9 cellular contexts compared by ENCODE assay signal in genomic region chr3:50567011-50567385, GRCh38. TPM values are rescaled to one million over a fixed set of nuclear protein-coding genes. Genes with fewer than 3 reads are reported as not detected.
DNase-seq lines count a peak whose midpoint lies in the region; ATAC-seq and TF ChIP-seq lines count a peak whose summit lies in the region.
"Had no signal": no experiment of that assay in that cellular context is flagged by ENCODE, and none has a peak within 500 bp of the region (broad histone marks: within the 10 kb centered on the region; RNA-seq: fewer than 3 reads in every experiment).

No MANE protein-coding gene starts in this region.

- peaks cover 17% of the 10 kb centered on the region for H3K36me3 Mint-ChIP-seq in activated naive CD8-positive, alpha-beta T cell treated with anti-CD3 and anti-CD28 coated beads, Interleukin-2, amount 50 U/mL, for 24 hours (ENCODE audit: low read depth)

- H4K20me1 ChIP-seq in SK-N-SH (ENCODE audit: insufficient read depth): no peaks in the 10 kb centered on the region

- H3K79me2 ChIP-seq in SK-N-SH (ENCODE audit: insufficient read depth): peaks cover 9% of the 10 kb centered on the region

- ATAC-seq in SK-N-SH treated with all-trans-retinoic acid at 6 μM for 48 hours (no peak), left lung (no peak), mucosa of descending colon (no peak)
- no peak for ATAC-seq in activated naive CD8-positive, alpha-beta T cell treated with anti-CD3 and anti-CD28 coated beads, Interleukin-2, amount 50 U/mL, for 24 hours

- WGBS in SK-N-SH (ENCODE audit: low lambda C conversion rate): 23% methylated on average over 10 of the region's 11 CpGs

- TF ChIP-seq RAD21 in SK-N-SH (IDR thresholded peaks at IDR 0.05; ENCODE audit: low read length): no peak

- H2AFZ ChIP-seq in SK-N-SH (ENCODE audit: low read depth): peak overlapping the region; percentile 95

- intact Hi-C loops in left lung (cut with DNase I): no loop called here
- intact Hi-C loops in mucosa of descending colon (cut with DNase I, micrococcal nuclease): no loop called here

- H3K27ac ChIP-seq in SK-N-SH (ENCODE audit: low read depth in 2 of 2, low read length in 1 of 2): no peak overlapping the region
- H3K27ac ChIP-seq in left lung: peak overlapping the region in 1 of 2 donors; percentile 58
- H3K27ac ChIP-seq in temporal lobe (ENCODE audit: low read depth, low read length): peak overlapping the region; percentile 54
- H3K27ac ChIP-seq: 22Rv1 had no signal

- TF ChIP-seq CTCF in SK-N-SH (IDR thresholded peaks at IDR 0.05) (no peak), left lung (IDR thresholded peaks at IDR 0.05) (no peak), mucosa of descending colon (IDR thresholded peaks at IDR 0.05) (no peak)

- no peaks in the 10 kb centered on the region for H3K9me2 ChIP-seq in SK-N-SH

- H3K4me3 Mint-ChIP-seq in activated naive CD8-positive, alpha-beta T cell treated with anti-CD3 and anti-CD28 coated beads, Interleukin-2, amount 50 U/mL, for 24 hours: peak overlapping the region; percentile 77

- peak overlapping the region; percentile 92 for H3K4me2 ChIP-seq in SK-N-SH

- H3K9me3 Mint-ChIP-seq in activated naive CD8-positive, alpha-beta T cell treated with anti-CD3 and anti-CD28 coated beads, Interleukin-2, amount 50 U/mL, for 24 hours: no peaks in the 10 kb centered on the region

- TF ChIP-seq EP300 in SK-N-SH (IDR thresholded peaks at IDR 0.05; ENCODE audit: borderline replicate concordance in 1 of 2, low read depth in 1 of 2, low read length in 1 of 2): no peak

- POLR2A ChIA-PET in SK-N-SH (lab: Yijun Ruan, JAX): interaction anchor here (0.6 to 1.2 kb wide), 4 partner anchors 136 to 933 kb away, joined by 3 to 4 read pairs (median 4); no protein-coding TSS in a partner anchor

- H3F3A ChIP-seq in SK-N-SH (replicated peaks; ENCODE audit: insufficient read depth): no peaks in the 10 kb centered on the region

- H3K27me3 ChIP-seq in SK-N-SH (ENCODE audit: insufficient read depth) (no peaks in the 10 kb centered on the region), left lung (no peaks in the 10 kb centered on the region)

- H3K36me3 ChIP-seq in SK-N-SH (replicated peaks in 1 of 2; ENCODE audit: control insufficient read depth in 1 of 2, insufficient read depth in 2 of 2, low read length in 1 of 2) (no peaks in the 10 kb centered on the region), left lung (no peaks in the 10 kb centered on the region), mucosa of descending colon (ENCODE audit: low read depth) (no peaks in the 10 kb centered on the region)

- H3K4me3 ChIP-seq in SK-N-SH (ENCODE audit: low read depth in 2 of 2, low read length in 1 of 2) (peak overlapping the region; percentile 57 to 81), left lung (peak overlapping the region; percentile 67 to 84), mucosa of descending colon (no peak overlapping the region)

- H3K9me3 ChIP-seq in SK-N-SH (no peaks in the 10 kb centered on the region), left lung (no peaks in the 10 kb centered on the region), mucosa of descending colon (no peaks in the 10 kb centered on the region)

- CTCF ChIA-PET in SK-N-SH (lab: Yijun Ruan, JAX): interaction anchor here (0.7 to 31.2 kb wide), 7 partner anchors 10 to 816 kb away, joined by 3 to 648 read pairs (median 6); partner anchors contain the start of genes CISH and MAPKAPK3

- H3K4me1 Mint-ChIP-seq in activated naive CD8-positive, alpha-beta T cell treated with anti-CD3 and anti-CD28 coated beads, Interleukin-2, amount 50 U/mL, for 24 hours: peaks cover 41% of the 10 kb centered on the region

- DNase-seq in SK-N-SH (no peak), left lung (no peak), NCI-H82 treated with DMSO at 0.1 percent for 48 hours (lab: John Stamatoyannopoulos, UW; ENCODE audit: unreplicated experiment) (no peak), mucosa of descending colon (no peak)
- no peak for DNase-seq in activated naive CD8-positive, alpha-beta T cell treated with anti-CD3 and anti-CD28 coated beads, Interleukin-2, amount 50 U/mL, for 24 hours
- no peak for DNase-seq in stimulated activated naive CD4-positive, alpha-beta T cell treated with Interleukin-2 at 50 U/mL for 16 hours (lab: John Stamatoyannopoulos, UW)

- no peak overlapping the region for H3K27ac Mint-ChIP-seq in activated naive CD8-positive, alpha-beta T cell treated with anti-CD3 and anti-CD28 coated beads, Interleukin-2, amount 50 U/mL, for 24 hours

- H3K9ac ChIP-seq in SK-N-SH: peak overlapping the region; percentile 70

- H3K4me1 ChIP-seq in SK-N-SH (ENCODE audit: control insufficient read depth in 1 of 2, insufficient read depth in 2 of 2, low read depth in 1 of 2, low read length in 1 of 2): peaks cover 0 to 22% of the 10 kb centered on the region in 2 experiments; a peak in 1 of 4 replicates
- H3K4me1 ChIP-seq in left lung: peaks cover 9 to 43% of the 10 kb centered on the region in 2 donors
- peaks cover 23% of the 10 kb centered on the region for H3K4me1 ChIP-seq in mucosa of descending colon (ENCODE audit: low read depth)

- no peaks in the 10 kb centered on the region for H3K27me3 Mint-ChIP-seq in activated naive CD8-positive, alpha-beta T cell treated with anti-CD3 and anti-CD28 coated beads, Interleukin-2, amount 50 U/mL, for 24 hours

TF ChIP-seq in SK-N-SH, 30 proteins besides CTCF, POLR2A, EP300 and RAD21:
- TF ChIP-seq SIN3A (IDR thresholded peaks at IDR 0.05; ENCODE audit: borderline replicate concordance, low read depth, low read length) (no peak), FOXM1 (IDR thresholded peaks at IDR 0.05; ENCODE audit: low read depth) (no peak), NRF1 (IDR thresholded peaks at IDR 0.05; ENCODE audit: low read depth, low read length) (no peak), MXI1 (IDR thresholded peaks at IDR 0.05; ENCODE audit: low read depth, low read length) (no peak), GATA2 (CRISPR knock-in tag; IDR thresholded peaks at IDR 0.05) (no peak), FOSL2 (IDR thresholded peaks at IDR 0.05; ENCODE audit: borderline replicate concordance, low read depth) (no peak), RCOR1 (IDR thresholded peaks at IDR 0.05; ENCODE audit: low read length) (no peak), GABPA (IDR thresholded peaks at IDR 0.05; ENCODE audit: low read depth) (no peak)

TF ChIP-seq in SK-N-SH treated with all-trans-retinoic acid at 6 μM for 48 hours, 23 proteins besides CTCF, POLR2A, EP300 and RAD21:
- no peak for TF ChIP-seq RARB (CRISPR knock-in tag; IDR thresholded peaks at IDR 0.05)
- TF ChIP-seq OSR1 (CRISPR knock-in tag; IDR thresholded peaks at IDR 0.05): no peak
- no peak for TF ChIP-seq PPARA (CRISPR knock-in tag; IDR thresholded peaks at IDR 0.05; ENCODE audit: borderline replicate concordance)
- no peak for TF ChIP-seq GLIS3 (CRISPR knock-in tag; IDR thresholded peaks at IDR 0.05)
- TF ChIP-seq ISL1 (CRISPR knock-in tag; IDR thresholded peaks at IDR 0.05): no peak
- no peak for TF ChIP-seq ZFP30 (CRISPR knock-in tag; IDR thresholded peaks at IDR 0.05)
- no peak for TF ChIP-seq ESRRG (CRISPR knock-in tag; IDR thresholded peaks at IDR 0.05)
- TF ChIP-seq ARNTL (CRISPR knock-in tag; IDR thresholded peaks at IDR 0.05; ENCODE audit: borderline replicate concordance, low read depth): no peak
- no peak for TF ChIP-seq ZNF70 (CRISPR knock-in tag; IDR thresholded peaks at IDR 0.05)

RNA-seq across cellular contexts. Expression of gene C3orf18, which starts 0.5 kb away (rescaled TPM):
- 19.7 and 27.2 TPM in 2 replicates for polyA plus RNA-seq in SK-N-SH (2012; rRNA removed)
- 11.3 and 16.2 TPM in 2 replicates for polyA plus RNA-seq in SK-N-SH (2012; cell fraction: cytosol; rRNA removed)
- 50.5 and 50.7 TPM in 2 replicates for polyA plus RNA-seq in SK-N-SH (2012; cell fraction: nucleus; rRNA removed)
- 1 to 10 TPM; 6.2 to 6.6 TPM for total RNA-seq in left lung
- total RNA-seq in temporal lobe: 8.9 TPM
- 10 to 100 TPM in 1 of 3 donors, 1 to 10 TPM in 2; 1.5 to 14.1 (median 2.5) TPM for total RNA-seq in mucosa of descending colon

RNA-seq across cellular contexts. Expression of gene HEMK1, which starts 2.3 kb away (rescaled TPM):
- 15.4 and 21.7 TPM in 2 replicates for polyA plus RNA-seq in SK-N-SH (2012; rRNA removed)
- polyA plus RNA-seq in SK-N-SH (2012; cell fraction: cytosol; rRNA removed): 7.1 and 10.6 TPM in 2 replicates
- 82.8 and 88.7 TPM in 2 replicates for polyA plus RNA-seq in SK-N-SH (2012; cell fraction: nucleus; rRNA removed)
- total RNA-seq in left lung (10 to 100 TPM; 24.0 to 27.6 TPM), temporal lobe (2.5 TPM), mucosa of descending colon (10 to 100 TPM; 19.7 to 29.9 (median 22.6) TPM)

RNA-seq across cellular contexts. Expression of gene CISH, which starts 44.6 kb away (rescaled TPM):
- 2.0 and 2.6 TPM in 2 replicates for polyA plus RNA-seq in SK-N-SH (2012; rRNA removed)
- 1.2 and 1.8 TPM in 2 replicates for polyA plus RNA-seq in SK-N-SH (2012; cell fraction: cytosol; rRNA removed)
- 3.7 TPM in 2 replicates for polyA plus RNA-seq in SK-N-SH (2012; cell fraction: nucleus; rRNA removed)
- total RNA-seq in left lung (10 to 100 TPM; 42.5 to 55.2 TPM), temporal lobe (0.74 TPM), mucosa of descending colon (10 to 100 TPM; 12.7 to 21.4 (median 19.2) TPM)

RNA-seq across cellular contexts. Expression of gene MAPKAPK3, which starts 50.0 kb away (rescaled TPM):
- polyA plus RNA-seq in SK-N-SH (2012; rRNA removed): 29.4 and 35.6 TPM in 2 replicates
- 18.9 and 25.5 TPM in 2 replicates for polyA plus RNA-seq in SK-N-SH (2012; cell fraction: cytosol; rRNA removed)
- polyA plus RNA-seq in SK-N-SH (2012; cell fraction: nucleus; rRNA removed): 22.6 and 25.7 TPM in 2 replicates
- total RNA-seq in left lung (100 to 1,000 TPM in 1 of 2 donors, 10 to 100 TPM in 1; 98.6 to 118 TPM), temporal lobe (4.2 TPM), mucosa of descending colon (10 to 100 TPM; 21.5 to 33.5 (median 25.5) TPM)
